In the genomic region with DNA sequence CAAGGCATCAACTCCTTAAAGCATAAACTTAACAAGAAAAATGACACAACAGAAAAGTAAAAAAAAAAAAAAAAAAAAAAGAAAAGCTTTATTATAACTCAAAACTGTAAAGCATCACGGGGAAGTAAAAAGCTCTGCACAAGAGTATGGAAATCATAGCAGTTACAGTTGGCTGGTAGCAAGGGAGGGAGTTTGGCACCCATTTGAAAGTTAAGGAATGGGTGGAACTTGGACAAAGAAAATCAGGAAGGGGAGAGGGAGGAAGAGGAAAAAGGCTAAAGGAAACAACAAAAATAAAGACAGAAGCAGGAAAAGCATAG, we compare ENCODE assay signal across 1 cellular context.
TF ChIP-seq lines count a peak whose summit lies in the region.

No MANE protein-coding gene starts in this region.

TF ChIP-seq in SK-N-SH, 30 proteins besides CTCF, POLR2A, EP300 and RAD21 (continued from another document):
- no peak for TF ChIP-seq RCOR1 (IDR thresholded peaks at IDR 0.05; ENCODE audit: low read length)
- no peak for TF ChIP-seq TCF12 (IDR thresholded peaks at IDR 0.05)
- TF ChIP-seq FOXJ3 (CRISPR knock-in tag; IDR thresholded peaks at IDR 0.05), result no peak
- TF ChIP-seq CHD2 (IDR thresholded peaks at IDR 0.05; ENCODE audit: low read length, partially characterized antibody), result no peak
- no peak for TF ChIP-seq FOSL2 (IDR thresholded peaks at IDR 0.05; ENCODE audit: borderline replicate concordance, low read depth)
- no peak for TF ChIP-seq RFX5 (IDR thresholded peaks at IDR 0.05; ENCODE audit: low read length)
- TF ChIP-seq SMC3 (IDR thresholded peaks at IDR 0.05; ENCODE audit: low read depth, low read length), result no peak
- TF ChIP-seq RXRA (IDR thresholded peaks at IDR 0.05; ENCODE audit: borderline replicate concordance, low read depth), result no peak
- TF ChIP-seq ELF1 (IDR thresholded peaks at IDR 0.05), result no peak
- no peak for TF ChIP-seq TAF1 (IDR thresholded peaks at IDR 0.05; ENCODE audit: borderline replicate concordance, low read depth, low read length)
- TF ChIP-seq, protein P1, sequence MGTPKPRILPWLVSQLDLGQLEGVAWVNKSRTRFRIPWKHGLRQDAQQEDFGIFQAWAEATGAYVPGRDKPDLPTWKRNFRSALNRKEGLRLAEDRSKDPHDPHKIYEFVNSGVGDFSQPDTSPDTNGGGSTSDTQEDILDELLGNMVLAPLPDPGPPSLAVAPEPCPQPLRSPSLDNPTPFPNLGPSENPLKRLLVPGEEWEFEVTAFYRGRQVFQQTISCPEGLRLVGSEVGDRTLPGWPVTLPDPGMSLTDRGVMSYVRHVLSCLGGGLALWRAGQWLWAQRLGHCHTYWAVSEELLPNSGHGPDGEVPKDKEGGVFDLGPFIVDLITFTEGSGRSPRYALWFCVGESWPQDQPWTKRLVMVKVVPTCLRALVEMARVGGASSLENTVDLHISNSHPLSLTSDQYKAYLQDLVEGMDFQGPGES (IDR thresholded peaks at IDR 0.05; ENCODE audit: low read depth, low read length), result no peak
- no peak for TF ChIP-seq GABPA (IDR thresholded peaks at IDR 0.05; ENCODE audit: low read depth)
- no peak for TF ChIP-seq SIN3A (IDR thresholded peaks at IDR 0.05; ENCODE audit: borderline replicate concordance, low read depth, low read length)
- no peak for TF ChIP-seq POLR2AphosphoS5 (IDR thresholded peaks at IDR 0.05; ENCODE audit: low read depth, low read length)
